In genomic region chr1:201495447-201496295, GRCh38 we compare ENCODE assay signal across 10 cellular contexts. TPM values are rescaled to one million over a fixed set of nuclear protein-coding genes. Genes with fewer than 3 reads are reported as not detected.
A peak's percentile ranks its signal among the peaks of the same experiment; 100 is the strongest.
DNase-seq lines count a peak whose midpoint lies in the region; ATAC-seq, FAIRE-seq and TF ChIP-seq lines count a peak whose summit lies in the region.
"Had no signal": no experiment of that assay in that cellular context is flagged by ENCODE, and none has a peak within 500 bp of the region (broad histone marks: within the 10 kb centered on the region; RNA-seq: fewer than 3 reads in every experiment).

No MANE protein-coding gene starts in this region.

- intact Hi-C loops in breast epithelium (cut with DNase I; ENCODE audit: low total_unique reads), result no loop called here
- intact Hi-C loops in kidney (cut with DNase I), result no loop called here

- H3K4me1 ChIP-seq in breast epithelium (peaks cover 27 to 65% of the 10 kb centered on the region in 2 donors), kidney (ENCODE audit: control insufficient read depth in 1 of 2, insufficient read depth in 1 of 2, low read depth in 1 of 2, low read length in 2 of 2) (peaks cover 17 to 42% of the 10 kb centered on the region in 2 donors), skeletal muscle tissue (ENCODE audit: control insufficient read depth in 3 of 3, insufficient read depth in 3 of 3, low read length in 3 of 3) (peaks cover 48 to 72% (median 71%) of the 10 kb centered on the region in 3 donors)

- H3K27me3 ChIP-seq in breast epithelium, result no peaks in the 10 kb centered on the region
- no peaks in the 10 kb centered on the region for H3K27me3 ChIP-seq in skeletal muscle tissue (ENCODE audit: control insufficient read depth in 3 of 3, insufficient read depth in 3 of 3, low read length in 3 of 3)

- DNase-seq in LNCaP clone FGC (ENCODE audit: low read depth) (peak; percentile 66), breast epithelium (ENCODE audit: low spot score in 2 of 2) (peak; percentile 92 to 93), kidney (peak; percentile 95), NCI-H1694 (lab: John Stamatoyannopoulos, UW) (no peak)
- no peak for DNase-seq in stimulated activated CD4-positive, alpha-beta T cell treated with anti-CD3 and anti-CD28 coated beads, Interleukin-15, amount 100 ng/mL, for 24 hours
- DNase-seq: activated B cell treated with CpG ODN at 0.5 μM for 24 hours had no signal

- no peak for TF ChIP-seq CTCF in LNCaP clone FGC (IDR thresholded peaks at IDR 0.05; ENCODE audit: control insufficient read depth, extremely low read depth, insufficient read depth)
- TF ChIP-seq CTCF in breast epithelium (IDR thresholded peaks at IDR 0.05), result no peak
- TF ChIP-seq CTCF in kidney (IDR thresholded peaks at IDR 0.05; ENCODE audit: borderline replicate concordance, extremely low read depth, insufficient read depth), result no peak

- ATAC-seq in GM21447 (IDR thresholded peaks at IDR 0.05; ENCODE audit: unreplicated experiment), result no peak
- ATAC-seq in GM21526 (IDR thresholded peaks at IDR 0.05; ENCODE audit: low FRiP score, unreplicated experiment), result no peak

- H3K9me3 ChIP-seq in breast epithelium, result no peaks in the 10 kb centered on the region
- H3K9me3 ChIP-seq in kidney (ENCODE audit: control insufficient read depth in 1 of 2, low read length in 2 of 2), result no peaks in the 10 kb centered on the region
- no peaks in the 10 kb centered on the region for H3K9me3 ChIP-seq in skeletal muscle tissue (ENCODE audit: control insufficient read depth in 3 of 3, low read length in 3 of 3)

- FAIRE-seq in kidney (lab: Jason Lieb, UNC), result no peak
- FAIRE-seq: urothelium cell line had no signal

- peak; percentile 14 for TF ChIP-seq POLR2A in breast epithelium (IDR thresholded peaks at IDR 0.05)

- H3K9ac ChIP-seq in kidney (ENCODE audit: low read length in 2 of 2) (no peak overlapping the region), skeletal muscle tissue (ENCODE audit: low read depth in 1 of 3, low read length in 3 of 3) (peak overlapping the region in 1 of 3 donors; percentile 68)

- peak overlapping the region; percentile 97 to 99 for H3K27ac ChIP-seq in breast epithelium
- peak overlapping the region; percentile 43 to 56 for H3K27ac ChIP-seq in kidney (ENCODE audit: low read depth in 2 of 2, low read length in 2 of 2)
- peak overlapping the region; percentile 69 for H3K27ac ChIP-seq in skeletal muscle tissue (ENCODE audit: low read depth, low read length)

- no peak overlapping the region for H3K4me3 ChIP-seq in LNCaP clone FGC (ENCODE audit: low read depth, low read length)
- peak overlapping the region in 2 of 3 donors; percentile 32 to 37 for H3K4me3 ChIP-seq in breast epithelium
- no peak overlapping the region for H3K4me3 ChIP-seq in kidney (ENCODE audit: low read length in 2 of 2)
- H3K4me3 ChIP-seq in skeletal muscle tissue (ENCODE audit: low read length in 3 of 3), result peak overlapping the region in 2 of 3 donors; percentile 27 to 35

- no peaks in the 10 kb centered on the region for H3K36me3 ChIP-seq in breast epithelium
- H3K36me3 ChIP-seq in kidney (ENCODE audit: control insufficient read depth in 1 of 2, insufficient read depth in 2 of 2, low read length in 2 of 2), result peaks cover 4 to 11% of the 10 kb centered on the region in 2 donors
- peaks cover 0 to 20% (median 7%) of the 10 kb centered on the region in 3 donors for H3K36me3 ChIP-seq in skeletal muscle tissue (ENCODE audit: control insufficient read depth in 3 of 3, insufficient read depth in 3 of 3, low read length in 3 of 3)

RNA-seq across cellular contexts. Expression of gene CSRP1, which starts 11.3 kb away (rescaled TPM):
- total RNA-seq in breast epithelium (1,000 to 10,000 TPM in 1 of 3 donors, 100 to 1,000 TPM in 2; 186 to 1,491 (median 767) TPM), kidney (236 TPM), skeletal muscle tissue (42.8 TPM)
- polyA plus RNA-seq in kidney (ENCODE audit: insufficient read depth, low read depth, low replicate concordance), result 211 TPM

RNA-seq across cellular contexts. Expression of gene PHLDA3, which starts 26.7 kb away (rescaled TPM):
- total RNA-seq in breast epithelium (100 to 1,000 TPM in 1 of 3 donors, 10 to 100 TPM in 2; 65.7 to 116 (median 92.7) TPM), kidney (25.6 TPM), skeletal muscle tissue (8.9 TPM)
- 27.3 TPM for polyA plus RNA-seq in kidney (ENCODE audit: insufficient read depth, low read depth, low replicate concordance)

RNA-seq across cellular contexts. Expression of gene NAV1, which starts 43.3 kb away (rescaled TPM):
- total RNA-seq in breast epithelium, result 10 to 100 TPM; 11.3 to 31.5 (median 22.7) TPM
- 23.0 TPM for total RNA-seq in kidney
- 1.7 TPM for polyA plus RNA-seq in kidney (ENCODE audit: insufficient read depth, low read depth, low replicate concordance)
- 11.0 TPM for total RNA-seq in skeletal muscle tissue

Comparison
In these comparisons a context has a peak if more than half of its experiments do, and no peak if none do; other contexts are left out.
1. DNase-seq: peak in LNCaP clone FGC (single experiment), breast epithelium (2 of 2) and kidney (single experiment); none in stimulated activated CD4-positive, alpha-beta T cell treated with anti-CD3 and anti-CD28 coated beads, Interleukin-15, amount 100 ng/mL, for 24 hours (single experiment) and NCI-H1694 (single experiment).
2. H3K4me3 ChIP-seq: peak in breast epithelium (2 of 3) and skeletal muscle tissue (2 of 3); none in LNCaP clone FGC (single experiment) and kidney (0 of 2).
3. Peak in every context shown above with its lines, with median percentiles within 50 percentile points of each other: H3K27ac ChIP-seq.